20 cellular contexts compared by ENCODE assay signal in the genomic region with DNA sequence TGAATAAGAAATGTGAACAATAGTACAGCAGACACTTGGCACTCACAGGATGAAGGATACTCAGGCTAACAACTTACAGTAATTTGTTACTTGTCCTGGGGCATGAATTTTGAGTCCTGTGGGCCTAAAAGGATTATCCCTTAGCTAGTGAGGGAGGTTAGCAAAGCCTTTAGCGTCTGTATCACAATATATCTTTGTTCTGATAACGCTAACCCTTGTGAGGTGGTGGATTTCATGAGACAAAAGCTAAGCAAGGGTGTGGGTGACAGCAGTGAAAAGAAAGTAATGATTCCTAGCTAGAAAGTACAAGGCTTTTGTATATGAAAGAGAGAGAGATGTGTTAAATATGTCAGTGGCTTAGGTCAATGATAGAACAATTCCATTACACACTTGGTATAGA.
"Had no signal": no experiment of that assay in that cellular context is flagged by ENCODE, and none has a peak within 500 bp of the region (broad histone marks: within the 10 kb centered on the region; RNA-seq: fewer than 3 reads in every experiment).

No MANE protein-coding gene starts in this region.

- H3K79me2 ChIP-seq: parathyroid adenoma had no signal

- H3K9ac ChIP-seq: parathyroid adenoma had no signal

- H3K9me3 Mint-ChIP-seq: naive thymus-derived CD8-positive, alpha-beta T cell; nephron progenitor cell; stimulated activated naive CD8-positive, alpha-beta T cell treated with anti-CD3 and anti-CD28 coated beads, Interleukin-15, amount 100 ng/mL, for 72 hours had no signal

- H3K4me3 ChIP-seq: dorsolateral prefrontal cortex, esophagus squamous epithelium, smooth muscle cell, suprapubic skin, transverse colon, vagina had no signal

- H3K27me3 Mint-ChIP-seq: stimulated activated naive CD8-positive, alpha-beta T cell treated with anti-CD3 and anti-CD28 coated beads, Interleukin-15, amount 100 ng/mL, for 72 hours had no signal

- ATAC-seq: left lobe of liver; naive thymus-derived CD8-positive, alpha-beta T cell; sciatic nerve; stimulated activated naive CD8-positive, alpha-beta T cell treated with anti-CD3 and anti-CD28 coated beads, Interleukin-15, amount 100 ng/mL, for 72 hours had no signal

- H3K4me2 ChIP-seq: smooth muscle cell had no signal

- H3K4me1 Mint-ChIP-seq: naive thymus-derived CD8-positive, alpha-beta T cell; nephron progenitor cell; stimulated activated naive CD8-positive, alpha-beta T cell treated with anti-CD3 and anti-CD28 coated beads, Interleukin-15, amount 100 ng/mL, for 72 hours had no signal

- H2AFZ ChIP-seq: parathyroid adenoma had no signal

- H3K4me1 ChIP-seq: esophagus squamous epithelium, parathyroid adenoma, suprapubic skin, transverse colon, vagina had no signal

- H3K36me3 ChIP-seq: esophagus squamous epithelium, suprapubic skin, transverse colon, vagina had no signal

- H3K27me3 ChIP-seq: dorsolateral prefrontal cortex, esophagus squamous epithelium, suprapubic skin, transverse colon, vagina had no signal

- H3K4me3 Mint-ChIP-seq: naive thymus-derived CD8-positive, alpha-beta T cell; nephron progenitor cell; stimulated activated naive CD8-positive, alpha-beta T cell treated with anti-CD3 and anti-CD28 coated beads, Interleukin-15, amount 100 ng/mL, for 72 hours had no signal

- H3K36me3 Mint-ChIP-seq: naive thymus-derived CD8-positive, alpha-beta T cell had no signal

- H3K27ac Mint-ChIP-seq: naive thymus-derived CD8-positive, alpha-beta T cell; nephron progenitor cell; progenitor cell of endocrine pancreas; stimulated activated naive CD8-positive, alpha-beta T cell treated with anti-CD3 and anti-CD28 coated beads, Interleukin-15, amount 100 ng/mL, for 72 hours had no signal

- H3K27ac ChIP-seq: dorsolateral prefrontal cortex, esophagus squamous epithelium, parathyroid adenoma, suprapubic skin, transverse colon, vagina had no signal

- DNase-seq: dorsolateral prefrontal cortex; effector CD8-positive, alpha-beta T cell; esophagus squamous epithelium; kidney; naive thymus-derived CD8-positive, alpha-beta T cell; nephron progenitor cell; stimulated activated CD4-positive, alpha-beta T cell treated with anti-CD3 and anti-CD28 coated beads, Interleukin-12 subunit alpha, Interleukin-12 subunit beta, amount 100 ng/mL, for 4 hours; stimulated activated CD4-positive, alpha-beta T cell treated with anti-CD3 and anti-CD28 coated beads, Interleukin-1b, Interleukin-23, amount 100 ng/mL, for 48 hours; stimulated activated CD4-positive, alpha-beta T cell treated with anti-CD3 and anti-CD28 coated beads, Interleukin-4, amount 100 ng/mL, for 1 hour; stimulated activated CD8-positive, alpha-beta memory T cell treated with anti-CD3 and anti-CD28 coated beads, Interleukin-4, amount 100 ng/mL, for 48 hours; stimulated activated naive CD4-positive, alpha-beta T cell; stimulated activated naive CD8-positive, alpha-beta T cell treated with anti-CD3 and anti-CD28 coated beads, Interleukin-15, amount 100 ng/mL, for 72 hours; transverse colon had no signal

- H3K9me3 ChIP-seq: esophagus squamous epithelium, suprapubic skin, transverse colon, vagina had no signal
